In genomic region chr12:122486805-122487426, GRCh38 we compare ENCODE assay signal across 1 cellular context.
TF ChIP-seq lines count a peak whose summit lies in the region.

No MANE protein-coding gene starts in this region.

TF ChIP-seq in HepG2, 621 proteins besides CTCF, POLR2A, EP300 and RAD21:
- TF ChIP-seq GATAD2A (CRISPR knock-in tag; IDR thresholded peaks at IDR 0.05) (0 out of 2 replicates have a peak, but pooled peaks have one; percentile 3), PAXIP1 (CRISPR knock-in tag; conservative IDR thresholded peaks at IDR 0.05) (peak; percentile 21; the same call in 1 of the 2 replicates), ELF3 (CRISPR knock-in tag; IDR thresholded peaks at IDR 0.05) (peak; percentile 16; the same call in 1 of the 2 replicates), MAX (IDR thresholded peaks at IDR 0.05) (0 out of 2 replicates have a peak, but pooled peaks have one; percentile 21), ZNF782 (CRISPR knock-in tag; IDR thresholded peaks at IDR 0.05; ENCODE audit: borderline replicate concordance) (0 out of 2 replicates have a peak, but pooled peaks have one; percentile 50), SIX1 (CRISPR knock-in tag; IDR thresholded peaks at IDR 0.05; ENCODE audit: borderline replicate concordance) (0 out of 2 replicates have a peak, but pooled peaks have one; percentile 23), ZNF207 (IDR thresholded peaks at IDR 0.05; ENCODE audit: borderline replicate concordance) (no peak), ZNF687 (CRISPR knock-in tag; IDR thresholded peaks at IDR 0.05) (peak; percentile 46), TEAD2 (CRISPR knock-in tag; IDR thresholded peaks at IDR 0.05) (no peak), ARNTL (CRISPR knock-in tag; IDR thresholded peaks at IDR 0.05) (no peak), PBX2 (CRISPR knock-in tag; IDR thresholded peaks at IDR 0.05) (peak; percentile 55; the same call in 1 of the 2 replicates), ZNF18 (CRISPR knock-in tag; IDR thresholded peaks at IDR 0.05; ENCODE audit: insufficient replicate concordance) (no peak), GMEB1 (CRISPR knock-in tag; IDR thresholded peaks at IDR 0.05; ENCODE audit: borderline replicate concordance) (0 out of 2 replicates have a peak, but pooled peaks have one; percentile 7), THAP8 (CRISPR knock-in tag; IDR thresholded peaks at IDR 0.05; ENCODE audit: borderline replicate concordance) (no peak), GPBP1L1 (CRISPR knock-in tag; IDR thresholded peaks at IDR 0.05) (no peak), HOXA9 (CRISPR knock-in tag; IDR thresholded peaks at IDR 0.05; ENCODE audit: borderline replicate concordance) (no peak), POLR2G (IDR thresholded peaks at IDR 0.05; ENCODE audit: low read depth, low read length) (0 out of 2 replicates have a peak, but pooled peaks have one; percentile 22), TBX2 (CRISPR knock-in tag; IDR thresholded peaks at IDR 0.05; ENCODE audit: borderline replicate concordance) (no peak), ZNF547 (CRISPR knock-in tag; IDR thresholded peaks at IDR 0.05) (no peak)
